Comparison of ENCODE assay signal across 18 cellular contexts in genomic region chr10:119644215-119644826, GRCh38. TPM values are rescaled to one million over a fixed set of nuclear protein-coding genes. Genes with fewer than 3 reads are reported as not detected.
DNase-seq lines count a peak whose midpoint lies in the region; ATAC-seq and TF ChIP-seq lines count a peak whose summit lies in the region.
"Had no signal": no experiment of that assay in that cellular context is flagged by ENCODE, and none has a peak within 500 bp of the region (broad histone marks: within the 10 kb centered on the region; RNA-seq: fewer than 3 reads in every experiment).

No MANE protein-coding gene starts in this region.

- no peak overlapping the region for H3K4me3 ChIP-seq in AG09309 (ENCODE audit: control insufficient read depth, low read depth, low read length)
- no peak overlapping the region for H3K4me3 ChIP-seq in body of pancreas
- H3K4me3 ChIP-seq: prostate gland had no signal

- no peaks in the 10 kb centered on the region for H3K36me3 ChIP-seq in body of pancreas (replicated peaks in 1 of 2; ENCODE audit: insufficient read depth in 1 of 2, low read depth in 2 of 2)
- H3K36me3 ChIP-seq: prostate gland had no signal

- no peaks in the 10 kb centered on the region for H3K9me3 Mint-ChIP-seq in nephron progenitor cell
- peaks cover 3% of the 10 kb centered on the region for H3K9me3 Mint-ChIP-seq in stimulated activated memory B cell treated with anti-CD40 and anti-IgM and Interleukin-4, amounts not matched to agents 10 μg/mL and 1 μg/mL and 100 μg/mL, for 72 hours
- H3K9me3 Mint-ChIP-seq: activated CD4-positive, alpha-beta memory T cell treated with anti-CD3 and anti-CD28 coated beads for 36 hours; CD4-positive, alpha-beta T cell; effector memory CD8-positive, alpha-beta T cell; T-helper 2 cell treated with Interferon-gamma antibody and Interleukin-4, amounts not matched to agents 5 μg/mL and 100 μg/mL, for 36 hours had no signal

- peak; percentile 41 for TF ChIP-seq CTCF in AG09309 (IDR thresholded peaks at IDR 0.05; ENCODE audit: control insufficient read depth, insufficient read depth, low read depth, low read length, missing control alignments)
- TF ChIP-seq CTCF in body of pancreas (IDR thresholded peaks at IDR 0.05) = no peak
- TF ChIP-seq CTCF in nephron progenitor cell (IDR thresholded peaks at IDR 0.05) = peak; percentile 41

- TF ChIP-seq POLR2A in body of pancreas (IDR thresholded peaks at IDR 0.05) = no peak

- H3K4me1 ChIP-seq in body of pancreas = no peaks in the 10 kb centered on the region
- H3K4me1 ChIP-seq: prostate gland had no signal

- H3K4me1 Mint-ChIP-seq in nephron progenitor cell = peaks cover 19% of the 10 kb centered on the region
- no peaks in the 10 kb centered on the region for H3K4me1 Mint-ChIP-seq in stimulated activated memory B cell treated with anti-CD40 and anti-IgM and Interleukin-4, amounts not matched to agents 10 μg/mL and 1 μg/mL and 100 μg/mL, for 72 hours

- no peak overlapping the region for H3K4me3 Mint-ChIP-seq in nephron progenitor cell
- H3K4me3 Mint-ChIP-seq in stimulated activated memory B cell treated with anti-CD40 and anti-IgM and Interleukin-4, amounts not matched to agents 10 μg/mL and 1 μg/mL and 100 μg/mL, for 72 hours = no peak overlapping the region
- H3K4me3 Mint-ChIP-seq: activated CD4-positive, alpha-beta memory T cell treated with anti-CD3 and anti-CD28 coated beads for 36 hours; CD4-positive, alpha-beta T cell; HFFc6 had no signal

- CTCF ChIA-PET in HEK293T (lab: Yijun Ruan, JAX) = interaction anchor here (0.9 to 1.5 kb wide), 5 partner anchors 10 to 215 kb away, joined by 3 to 4 read pairs (median 4); no protein-coding TSS in a partner anchor

- H3K27me3 ChIP-seq in body of pancreas = no peaks in the 10 kb centered on the region

- no peaks in the 10 kb centered on the region for H3K9me3 ChIP-seq in body of pancreas
- H3K9me3 ChIP-seq: prostate gland had no signal

- intact Hi-C loops in body of pancreas (cut with DNase I) = no loop called here

- no peaks in the 10 kb centered on the region for H3K36me3 Mint-ChIP-seq in nephron progenitor cell (ENCODE audit: low read depth)
- H3K36me3 Mint-ChIP-seq in stimulated activated memory B cell treated with anti-CD40 and anti-IgM and Interleukin-4, amounts not matched to agents 10 μg/mL and 1 μg/mL and 100 μg/mL, for 72 hours = no peaks in the 10 kb centered on the region
- H3K36me3 Mint-ChIP-seq: activated CD4-positive, alpha-beta memory T cell treated with anti-CD3 and anti-CD28 coated beads for 36 hours had no signal

- no peak overlapping the region for H3K27ac Mint-ChIP-seq in nephron progenitor cell
- H3K27ac Mint-ChIP-seq in stimulated activated memory B cell treated with anti-CD40 and anti-IgM and Interleukin-4, amounts not matched to agents 10 μg/mL and 1 μg/mL and 100 μg/mL, for 72 hours = no peak overlapping the region
- H3K27ac Mint-ChIP-seq: activated CD4-positive, alpha-beta memory T cell treated with anti-CD3 and anti-CD28 coated beads for 36 hours; CD4-positive, alpha-beta T cell; HFFc6; T-helper 2 cell treated with Interferon-gamma antibody and Interleukin-4, amounts not matched to agents 5 μg/mL and 100 μg/mL, for 36 hours had no signal

- ATAC-seq in body of pancreas = peak; percentile 12
- no peak for ATAC-seq in stimulated activated memory B cell treated with anti-CD40 and anti-IgM and Interleukin-4, amounts not matched to agents 10 μg/mL and 1 μg/mL and 100 μg/mL, for 72 hours
- no peak for ATAC-seq in HG02623 (IDR thresholded peaks at IDR 0.05; ENCODE audit: unreplicated experiment)
- ATAC-seq: effector memory CD8-positive, alpha-beta T cell had no signal

- 61 to 64% methylated on average over 14 to 15 of the region's 15 CpGs for WGBS in body of pancreas, 2 donors

- no peak overlapping the region for H3K27ac ChIP-seq in body of pancreas
- H3K27ac ChIP-seq: prostate gland had no signal

- POLR2A ChIA-PET in HEK293T (lab: Yijun Ruan, JAX) = interaction anchor here (1.1 kb wide), 1 partner anchor 81 kb away, joined by 3 read pairs; the partner anchor contains the start of gene INPP5F

- H3K27me3 Mint-ChIP-seq in nephron progenitor cell (ENCODE audit: low read depth, poor library complexity) = peaks cover 18% of the 10 kb centered on the region
- H3K27me3 Mint-ChIP-seq in stimulated activated memory B cell treated with anti-CD40 and anti-IgM and Interleukin-4, amounts not matched to agents 10 μg/mL and 1 μg/mL and 100 μg/mL, for 72 hours = no peaks in the 10 kb centered on the region
- H3K27me3 Mint-ChIP-seq: activated CD4-positive, alpha-beta memory T cell treated with anti-CD3 and anti-CD28 coated beads for 36 hours; CD4-positive, alpha-beta T cell had no signal

- DNase-seq in AG09309 (ENCODE audit: low read depth) = no peak
- DNase-seq in HEK293T (ENCODE audit: extremely low spot score) = peak; percentile 50
- DNase-seq in body of pancreas = no peak
- DNase-seq in nephron progenitor cell = peak; percentile 60
- DNase-seq in NCI-H1105 (lab: John Stamatoyannopoulos, UW) = no peak
- DNase-seq in NCI-H524 treated with DMSO at 0.1 percent for 48 hours (lab: John Stamatoyannopoulos, UW) = no peak
- DNase-seq: activated CD4-positive, alpha-beta memory T cell treated with anti-CD3 and anti-CD28 coated beads for 36 hours; CD4-positive, alpha-beta T cell; effector memory CD8-positive, alpha-beta T cell; GDM1; NCI-H1436 treated with DMSO at 0.1 percent for 48 hours; NCI-H510A; stimulated activated CD4-positive, alpha-beta T cell treated with anti-CD3 and anti-CD28 coated beads, Interleukin-2, amount 100 ng/mL, for 24 hours had no signal

TF ChIP-seq in HEK293T, 16 proteins besides CTCF, POLR2A, EP300 and RAD21:
- TF ChIP-seq PKNOX1 (IDR thresholded peaks at IDR 0.05) (peak; percentile 56; the same call in 1 of the 2 replicates), ARNT (IDR thresholded peaks at IDR 0.05) (no peak)
TF ChIP-seq in HEK293T: peak in this region for 1.

RNA-seq across cellular contexts. Expression of gene BAG3, which starts 6.9 kb away (rescaled TPM):
- total RNA-seq in body of pancreas = 10 to 100 TPM; 11.9 to 17.5 TPM

RNA-seq across cellular contexts. Expression of gene TIAL1, which starts 47.6 kb away (rescaled TPM):
- 10 to 100 TPM; 34.9 to 36.1 TPM for total RNA-seq in body of pancreas

Comparison
In these comparisons a context has a peak if more than half of its experiments do, and no peak if none do; other contexts are left out.
1. DNase-seq: peak in HEK293T (single experiment) and nephron progenitor cell (single experiment); none in AG09309 (single experiment), body of pancreas (0 of 4), NCI-H1105 (single experiment) and NCI-H524 treated with DMSO at 0.1 percent for 48 hours (single experiment).
2. CTCF ChIP-seq: peak in AG09309 (single experiment) and nephron progenitor cell (single experiment); none in body of pancreas (0 of 7).